In genomic region chr4:121729753-121730152, GRCh38 we compare ENCODE assay signal across 2 cellular contexts. TPM values are rescaled to one million over a fixed set of nuclear protein-coding genes. Genes with fewer than 3 reads are reported as not detected.
"Had no signal": no experiment of that assay in that cellular context is flagged by ENCODE, and none has a peak within 500 bp of the region (broad histone marks: within the 10 kb centered on the region; RNA-seq: fewer than 3 reads in every experiment).

No MANE protein-coding gene starts in this region.

RNA-seq across cellular contexts. Expression of gene SMIM43, which starts 35.2 kb away (rescaled TPM):
- total RNA-seq: G401, GM12878 had no signal
